In the genomic region with DNA sequence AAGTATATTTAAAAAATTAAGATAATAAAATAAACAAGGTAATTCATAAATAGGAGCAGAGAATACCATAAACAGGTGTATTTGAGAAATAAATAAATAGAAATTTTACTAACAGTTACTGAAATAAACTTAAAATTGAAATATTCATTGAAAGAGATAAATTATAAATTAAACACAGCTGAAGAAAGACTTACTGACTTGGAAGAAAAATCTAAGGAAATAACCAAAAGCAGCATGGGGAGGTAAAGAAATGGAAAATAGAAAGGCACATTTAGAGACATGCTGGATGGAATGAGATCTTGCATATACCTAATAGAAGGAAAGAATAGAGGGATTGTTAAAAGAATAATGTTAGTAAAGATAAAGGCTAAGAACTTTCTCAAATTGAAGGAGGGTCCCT, we compare ENCODE assay signal across 31 cellular contexts.
"Had no signal": no experiment of that assay in that cellular context is flagged by ENCODE, and none has a peak within 500 bp of the region (broad histone marks: within the 10 kb centered on the region; RNA-seq: fewer than 3 reads in every experiment).

No MANE protein-coding gene starts in this region.

- H3K27ac ChIP-seq: brain microvascular endothelial cell, epithelial cell of prostate, esophagus squamous epithelium, gastrocnemius medialis, heart left ventricle, VCaP had no signal

- ATAC-seq: activated T-cell treated with anti-CD3 and anti-CD28 coated beads, Interleukin-2, amount 50 U/mL, for 72 hours; effector memory CD8-positive, alpha-beta T cell; gastrocnemius medialis; heart left ventricle; WTC11 had no signal

- H3K4me3 ChIP-seq: esophagus squamous epithelium, gastrocnemius medialis, heart left ventricle had no signal

- FAIRE-seq: astrocyte, bronchial epithelial cell, colon, endothelial cell of umbilical vein had no signal

- H3K36me3 ChIP-seq: brain microvascular endothelial cell, esophagus squamous epithelium, gastrocnemius medialis, heart left ventricle had no signal

- H3K27me3 ChIP-seq: brain microvascular endothelial cell, esophagus squamous epithelium, gastrocnemius medialis, heart left ventricle had no signal

- H3K4me1 ChIP-seq: esophagus squamous epithelium, gastrocnemius medialis, heart left ventricle had no signal

- DNase-seq: activated CD4-positive, alpha-beta memory T cell treated with anti-CD3 and anti-CD28 coated beads, Interleukin-2, amount 10 ng/mL, durations not matched to agents 7 days and 5 days; activated CD4-positive, alpha-beta T cell treated with anti-CD3 and anti-CD28 coated beads for 1 hour; activated CD4-positive, alpha-beta T cell treated with anti-CD3 and anti-CD28 coated beads for 4 hours; activated CD4-positive, alpha-beta T cell treated with anti-CD3 and anti-CD28 coated beads, Interleukin-2, amount 10 ng/mL, durations not matched to agents 7 days and 5 days; activated CD4-positive, alpha-beta T cell treated with anti-CD3 and anti-CD28 coated beads, Interleukin-2, amount 50 U/mL, for 4 hours; activated CD8-positive, alpha-beta memory T cell treated with anti-CD3 and anti-CD28 coated beads, Interleukin-2, amount 50 U/mL, for 48 hours; activated gamma-delta T cell; activated naive CD4-positive, alpha-beta T cell; activated naive CD4-positive, alpha-beta T cell treated with anti-CD3 and anti-CD28 coated beads, Interleukin-2, amount 10 ng/mL, durations not matched to agents 7 days and 5 days; activated T-cell treated with anti-CD3 and anti-CD28 coated beads for 4 hours; activated T-cell treated with anti-CD3 and anti-CD28 coated beads, Interleukin-2, amount 50 U/mL, for 24 hours; activated T-cell treated with anti-CD3 and anti-CD28 coated beads, Interleukin-2, amount 50 U/mL, for 72 hours; amniotic stem cell; anterior cingulate cortex; brain microvascular endothelial cell; cortex of kidney; dermis blood vessel endothelial cell; effector CD4-positive, alpha-beta T cell; effector memory CD8-positive, alpha-beta T cell; esophagus squamous epithelium; gastrocnemius medialis; glutamatergic neuron; heart left ventricle; T-helper 2 cell had no signal
